In the genomic region with DNA sequence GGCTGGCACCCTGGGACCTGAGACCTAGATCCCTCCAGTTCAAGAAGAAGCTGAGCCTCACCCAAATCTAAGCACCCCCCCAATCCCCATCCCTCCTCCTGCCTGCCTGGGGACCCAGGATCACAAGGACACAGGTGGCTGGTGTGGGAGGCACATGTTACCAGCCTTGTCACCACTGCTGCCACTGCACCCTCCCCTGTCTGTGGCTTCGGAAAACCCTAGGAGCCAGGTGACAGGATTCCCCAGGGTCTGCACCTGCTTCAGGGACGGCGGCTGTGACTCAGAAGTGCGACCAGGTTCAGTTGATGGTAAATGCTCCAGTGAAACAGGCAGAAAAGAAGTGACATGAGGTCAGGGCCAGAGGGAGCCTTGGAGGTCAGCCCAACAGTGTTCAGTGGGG, we compare ENCODE assay signal across 19 cellular contexts.
DNase-seq lines count a peak whose midpoint lies in the region; ATAC-seq and TF ChIP-seq lines count a peak whose summit lies in the region.
"Had no signal": no experiment of that assay in that cellular context is flagged by ENCODE, and none has a peak within 500 bp of the region (broad histone marks: within the 10 kb centered on the region; RNA-seq: fewer than 3 reads in every experiment).

No MANE protein-coding gene starts in this region.

- POLR2A ChIA-PET in Caco-2 (lab: Charles Lee): no interaction called here

- no peaks in the 10 kb centered on the region for H4K20me1 ChIP-seq in BLaER1

- no peaks in the 10 kb centered on the region for H3K27me3 ChIP-seq in BLaER1
- H3K27me3 ChIP-seq in Caco-2 (replicated peaks; ENCODE audit: control insufficient read depth, insufficient read depth, low read length): no peaks in the 10 kb centered on the region
- no peaks in the 10 kb centered on the region for H3K27me3 ChIP-seq in upper lobe of left lung
- H3K27me3 ChIP-seq: BE2C had no signal

- no peaks in the 10 kb centered on the region for H3K9me3 Mint-ChIP-seq in Caco-2 (ENCODE audit: unreplicated experiment)
- H3K9me3 Mint-ChIP-seq: T-cell had no signal

- no peak overlapping the region for H3K4me3 Mint-ChIP-seq in Caco-2 (ENCODE audit: unreplicated experiment)
- H3K4me3 Mint-ChIP-seq: CD4-positive, CD25-positive, alpha-beta regulatory T cell; T-cell had no signal

- TF ChIP-seq CTCF in Caco-2 (IDR thresholded peaks at IDR 0.05; ENCODE audit: insufficient read depth in 1 of 2, low read depth in 1 of 2, low read length in 1 of 2, severe bottlenecking in 1 of 2, unreplicated experiment in 1 of 2): no peak
- no peak for TF ChIP-seq CTCF in upper lobe of left lung (IDR thresholded peaks at IDR 0.05)

- no peaks in the 10 kb centered on the region for H3K36me3 ChIP-seq in BLaER1
- no peaks in the 10 kb centered on the region for H3K36me3 ChIP-seq in Caco-2 (ENCODE audit: control insufficient read depth, insufficient read depth, low read length)
- H3K36me3 ChIP-seq in upper lobe of left lung: no peaks in the 10 kb centered on the region
- H3K36me3 ChIP-seq: BE2C had no signal

- no peak for TF ChIP-seq POLR2A in upper lobe of left lung (IDR thresholded peaks at IDR 0.05)

- DNase-seq in Caco-2 (no peak), NCI-H2171 (lab: John Stamatoyannopoulos, UW) (peak; percentile 81), SW480 (ENCODE audit: low spot score) (peak; percentile 47), upper lobe of left lung (no peak), Kasumi-1 (lab: John Stamatoyannopoulos, UW) (no peak)
- DNase-seq: BE2C; CD4-positive, CD25-positive, alpha-beta regulatory T cell; COR-L47; H7; MM.1S; NCI-H1048; NCI-H2081; NCI-H446; NCI-H526 treated with DMSO at 0.1 percent for 48 hours; SIG-M5; SK-N-SH; T-cell had no signal

- BruUV-seq in Caco-2 (replicated peaks; lab: Mats Ljungman, UMichigan): no TSS peak

- H3K4me1 ChIP-seq in BLaER1: peaks cover 30% of the 10 kb centered on the region
- peaks cover 60% of the 10 kb centered on the region for H3K4me1 ChIP-seq in Caco-2
- H3K4me1 ChIP-seq in upper lobe of left lung: no peaks in the 10 kb centered on the region

- no peaks in the 10 kb centered on the region for H3K27me3 Mint-ChIP-seq in Caco-2 (ENCODE audit: insufficient read depth, unreplicated experiment)

- intact Hi-C loops in Caco-2 (cut with micrococcal nuclease; ENCODE audit: unreplicated experiment): no loop called here

- CTCF ChIA-PET in Caco-2 (lab: Charles Lee): no interaction called here

- H3K9ac ChIP-seq in BLaER1: no peak overlapping the region
- H3K9ac ChIP-seq: SK-N-SH had no signal

- ATAC-seq in upper lobe of left lung (ENCODE audit: low FRiP score in 2 of 2) (no peak), GM21576 (IDR thresholded peaks at IDR 0.05; ENCODE audit: unreplicated experiment) (no peak)
- ATAC-seq: T-cell had no signal

- H3K4me3 ChIP-seq in BLaER1 (no peak overlapping the region), Caco-2 (ENCODE audit: low read depth, low read length) (no peak overlapping the region), upper lobe of left lung (no peak overlapping the region)

- H3K27ac ChIP-seq in BLaER1 (no peak overlapping the region), upper lobe of left lung (no peak overlapping the region)

- WGBS in upper lobe of left lung, 2 donors: 74 to 82% methylated on average over 4 of the region's 4 CpGs

- H3K4me2 ChIP-seq in BLaER1: peak overlapping the region; percentile 20; the same call in 1 of the 2 replicates
- H3K4me2 ChIP-seq: SK-N-SH had no signal

- H3K27ac Mint-ChIP-seq in Caco-2 (ENCODE audit: unreplicated experiment): peak overlapping the region; percentile 92
- H3K27ac Mint-ChIP-seq: CD4-positive, CD25-positive, alpha-beta regulatory T cell; T-cell had no signal

- no peak for TF ChIP-seq EP300 in upper lobe of left lung (IDR thresholded peaks at IDR 0.05)

- peaks cover 23% of the 10 kb centered on the region for H3K4me1 Mint-ChIP-seq in Caco-2 (ENCODE audit: low read depth, unreplicated experiment)
- H3K4me1 Mint-ChIP-seq: CD4-positive, CD25-positive, alpha-beta regulatory T cell; T-cell had no signal

- no peaks in the 10 kb centered on the region for H3K36me3 Mint-ChIP-seq in Caco-2 (ENCODE audit: insufficient read depth, unreplicated experiment)
- H3K36me3 Mint-ChIP-seq: CD4-positive, CD25-positive, alpha-beta regulatory T cell; T-cell had no signal

- H3K9me3 ChIP-seq in BLaER1 (no peaks in the 10 kb centered on the region), Caco-2 (no peaks in the 10 kb centered on the region), upper lobe of left lung (no peaks in the 10 kb centered on the region)
- H3K9me3 ChIP-seq: BE2C, SK-N-SH had no signal

Comparison
In these comparisons a context has a peak if more than half of its experiments do, and no peak if none do; other contexts are left out.
1. DNase-seq: peak in NCI-H2171 (single experiment) and SW480 (single experiment); none in Caco-2 (0 of 2), upper lobe of left lung (0 of 2) and Kasumi-1 (0 of 2).